Comparison of ENCODE assay signal across 16 cellular contexts in the genomic region with DNA sequence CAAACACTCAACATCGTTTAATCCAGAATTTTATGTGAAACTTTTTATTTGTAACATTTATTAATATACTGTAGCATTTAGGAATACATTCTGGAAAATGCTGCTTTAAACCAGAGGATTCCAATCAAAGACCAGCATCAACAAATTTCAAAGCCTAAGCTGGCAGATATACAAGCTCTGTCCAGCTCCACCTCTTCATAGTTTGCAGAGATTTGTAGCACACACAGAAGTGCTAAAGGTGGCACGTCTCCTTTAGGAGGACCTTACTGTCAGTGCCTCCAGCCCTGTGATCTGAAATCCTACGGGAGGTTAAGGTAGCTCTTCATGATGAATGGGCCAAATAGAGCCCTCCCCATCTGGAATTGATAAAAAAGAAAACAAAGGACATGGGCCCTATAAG.
DNase-seq lines count a peak whose midpoint lies in the region; ATAC-seq and TF ChIP-seq lines count a peak whose summit lies in the region.
"Had no signal": no experiment of that assay in that cellular context is flagged by ENCODE, and none has a peak within 500 bp of the region (broad histone marks: within the 10 kb centered on the region; RNA-seq: fewer than 3 reads in every experiment).

No MANE protein-coding gene starts in this region.

- CTCF ChIA-PET in HCT116 (lab: Charles Lee): no interaction called here

- H3K27ac ChIP-seq in HCT116 (ENCODE audit: low read depth, low read length) (no peak overlapping the region), mesendoderm (ENCODE audit: low read depth, low read length) (no peak overlapping the region)
- H3K27ac ChIP-seq: BLaER1, KMS-11 had no signal

- no peak overlapping the region for H3K23ac ChIP-seq in mesendoderm (ENCODE audit: low read length)

- no peak for TF ChIP-seq POLR2A in HCT116 (IDR thresholded peaks at IDR 0.05; ENCODE audit: borderline replicate concordance, extremely low read depth, insufficient read depth, insufficient read length)

- no peak overlapping the region for H3K4me2 ChIP-seq in HCT116 (ENCODE audit: low read length)
- no peak overlapping the region for H3K4me2 ChIP-seq in mesendoderm (ENCODE audit: low read length)
- H3K4me2 ChIP-seq: BLaER1, KMS-11 had no signal

- H3K79me1 ChIP-seq in mesendoderm (ENCODE audit: low read length): no peaks in the 10 kb centered on the region

- no TSS peak for BruUV-seq in HCT116 (replicated peaks; lab: Mats Ljungman, UMichigan)

- no peak overlapping the region for H2AK5ac ChIP-seq in mesendoderm (ENCODE audit: low read length)

- intact Hi-C loops in HCT116 (cut with micrococcal nuclease): no loop called here

- H2AFZ ChIP-seq in HCT116 (ENCODE audit: low read depth, low read length, poor library complexity, severe bottlenecking): peak overlapping the region; percentile 42

- H3K9me3 ChIP-seq in HCT116 (ENCODE audit: control insufficient read depth in 1 of 2, insufficient read depth in 1 of 2, low read depth in 1 of 2, low read length in 2 of 2): no peaks in the 10 kb centered on the region; a peak in 2 of 4 replicates
- H3K9me3 ChIP-seq: BLaER1 had no signal

- no peak overlapping the region for H3K4me3 ChIP-seq in HCT116 (replicated peaks in 1 of 2; ENCODE audit: low read depth in 1 of 2, low read length in 2 of 2)
- no peak overlapping the region for H3K4me3 ChIP-seq in mesendoderm (ENCODE audit: low read length)
- H3K4me3 ChIP-seq: BLaER1 had no signal

- peak overlapping the region; percentile 51 for H3K18ac ChIP-seq in mesendoderm (ENCODE audit: low read length)

- no peak overlapping the region for H2BK5ac ChIP-seq in mesendoderm (ENCODE audit: low read length)

- no peak overlapping the region for H2BK15ac ChIP-seq in mesendoderm (replicated peaks; ENCODE audit: low read depth)

- H3K9ac ChIP-seq in HCT116 (ENCODE audit: low read length) (no peak overlapping the region), mesendoderm (ENCODE audit: low read length) (no peak overlapping the region)
- H3K9ac ChIP-seq: BLaER1, KMS-11 had no signal

- H3K4ac ChIP-seq in mesendoderm (ENCODE audit: low read depth, low read length): no peak overlapping the region

- H4K20me1 ChIP-seq in HCT116 (ENCODE audit: insufficient read depth): no peaks in the 10 kb centered on the region
- H4K20me1 ChIP-seq: BLaER1 had no signal

- H2BK120ac ChIP-seq in mesendoderm (ENCODE audit: low read depth, low read length): no peak overlapping the region

- no peaks in the 10 kb centered on the region for H3K36me3 ChIP-seq in HCT116 (ENCODE audit: control insufficient read depth in 1 of 2, insufficient read depth in 2 of 2, low read length in 2 of 2)
- no peaks in the 10 kb centered on the region for H3K36me3 ChIP-seq in mesendoderm (ENCODE audit: control insufficient read depth, insufficient read depth, low read length)
- H3K36me3 ChIP-seq: BLaER1 had no signal

- H3K79me2 ChIP-seq in HCT116 (ENCODE audit: insufficient read depth, low read length) (no peaks in the 10 kb centered on the region), mesendoderm (ENCODE audit: control insufficient read depth, insufficient read depth, low read length) (no peaks in the 10 kb centered on the region)

- RAD21 ChIA-PET in HCT116 (lab: Charles Lee; ENCODE audit: low non-redundant PET in 1 of 2, low total read pairs in 2 of 2, uncharacterized antibody in 2 of 2, unreplicated experiment in 2 of 2): no interaction called here

- no peak for DNase-seq in HCT116 (ENCODE audit: low read depth, low spot score)
- DNase-seq in SK-N-DZ (ENCODE audit: low spot score): peak; percentile 46
- no peak for DNase-seq in left lobe of liver (ENCODE audit: low spot score)
- no peak for DNase-seq in mesendoderm
- DNase-seq in NCI-H2029 (lab: John Stamatoyannopoulos, UW): no peak
- DNase-seq: AML-193; Calu3; CD8-positive, alpha-beta T cell; DMS79 treated with DMSO at 0.1 percent for 48 hours; GF-D8; H9 had no signal

- H3K27me3 ChIP-seq in HCT116 (ENCODE audit: insufficient read depth, low read length): no peaks in the 10 kb centered on the region
- no peaks in the 10 kb centered on the region for H3K27me3 ChIP-seq in mesendoderm (ENCODE audit: insufficient read depth, low read length, poor library complexity)
- H3K27me3 ChIP-seq: BLaER1 had no signal

- ATAC-seq in HCT116 (no peak), left lobe of liver (peak; percentile 70), GM21381 (IDR thresholded peaks at IDR 0.05; ENCODE audit: unreplicated experiment) (no peak), HG03521 (IDR thresholded peaks at IDR 0.05; ENCODE audit: unreplicated experiment) (no peak), HG02678 (IDR thresholded peaks at IDR 0.05; ENCODE audit: unreplicated experiment) (no peak)
- ATAC-seq: CD8-positive, alpha-beta T cell had no signal

- no peaks in the 10 kb centered on the region for H3K9me2 ChIP-seq in HCT116 (ENCODE audit: insufficient read depth)

- WGBS in mesendoderm (ENCODE audit: extremely low coverage, insufficient coverage, low lambda C conversion rate): no CpG with 5 or more reads among the region's 3 CpGs

- no peak overlapping the region for H3K56ac ChIP-seq in mesendoderm (ENCODE audit: low read length)

- no peak for TF ChIP-seq CTCF in HCT116 (IDR thresholded peaks at IDR 0.05 in 2 of 3, conservative IDR thresholded peaks at IDR 0.05 in 1 of 3; ENCODE audit: borderline replicate concordance in 1 of 3, insufficient read depth in 1 of 3, low read depth in 2 of 3, low read length in 2 of 3)

- H4K8ac ChIP-seq in mesendoderm (ENCODE audit: low read depth, low read length): no peak overlapping the region

- no peak for TF ChIP-seq RAD21 in HCT116 (IDR thresholded peaks at IDR 0.05; ENCODE audit: low read depth)

- H4K5ac ChIP-seq in mesendoderm (ENCODE audit: low read length): no peak overlapping the region

- H3K4me1 ChIP-seq in HCT116 (ENCODE audit: control insufficient read depth in 1 of 2, insufficient read depth in 2 of 2, low read length in 2 of 2) (no peaks in the 10 kb centered on the region), mesendoderm (ENCODE audit: control insufficient read depth, low read depth, low read length) (no peaks in the 10 kb centered on the region)

- POLR2A ChIA-PET in HCT116 (lab: Charles Lee): interaction anchor here (1.1 kb wide), 1 partner anchor 69 kb away, joined by 3 read pairs; no protein-coding TSS in a partner anchor

TF ChIP-seq in HCT116, 20 proteins besides CTCF, POLR2A, EP300 and RAD21:
- TF ChIP-seq MAX (IDR thresholded peaks at IDR 0.05) (no peak), TCF7L2 (IDR thresholded peaks at IDR 0.05; ENCODE audit: borderline replicate concordance, extremely low read depth, insufficient read depth, insufficient read length) (no peak), JUND (IDR thresholded peaks at IDR 0.05) (no peak), POLR2AphosphoS5 (IDR thresholded peaks at IDR 0.05; ENCODE audit: low read depth, low read length) (no peak), EGR1 (IDR thresholded peaks at IDR 0.05; ENCODE audit: low read depth) (no peak), ZFX (IDR thresholded peaks at IDR 0.05) (no peak)
